ENCODE assay signal across 8 cellular contexts in genomic region chr6:166775180-166775922, GRCh38.
A peak's percentile ranks its signal among the peaks of the same experiment; 100 is the strongest.
DNase-seq lines count a peak whose midpoint lies in the region; ATAC-seq, FAIRE-seq and TF ChIP-seq lines count a peak whose summit lies in the region.

No MANE protein-coding gene starts in this region.

- ATAC-seq in GM18868 (IDR thresholded peaks at IDR 0.05; ENCODE audit: unreplicated experiment) (peak; percentile 60), HG03025 (IDR thresholded peaks at IDR 0.05; ENCODE audit: low FRiP score, unreplicated experiment) (no peak)

- peak; percentile 88 for TF ChIP-seq CTCF in NB4 (IDR thresholded peaks at IDR 0.05; ENCODE audit: low read depth, low read length)
- TF ChIP-seq CTCF in astrocyte (IDR thresholded peaks at IDR 0.05; ENCODE audit: insufficient read depth, low read depth, low read length) = peak; percentile 86
- peak; percentile 95 for TF ChIP-seq CTCF in hepatocyte (IDR thresholded peaks at IDR 0.05; ENCODE audit: poor library complexity)

- H3K27me3 ChIP-seq in astrocyte (ENCODE audit: insufficient read depth, low read length) = peaks cover 14% of the 10 kb centered on the region
- H3K27me3 ChIP-seq in hepatocyte = no peaks in the 10 kb centered on the region

- no peak overlapping the region for H3K27ac Mint-ChIP-seq in astrocyte (ENCODE audit: unreplicated experiment)

- 59% methylated on average over 22 of the region's 24 CpGs for WGBS in hepatocyte (ENCODE audit: low lambda C conversion rate, missing lambda C conversion rate)

- H3K4me3 ChIP-seq in NB4 (ENCODE audit: low read depth, low read length) (no peak overlapping the region), astrocyte (ENCODE audit: insufficient read depth, low read depth, low read length) (no peak overlapping the region), hepatocyte (no peak overlapping the region), skeletal muscle cell (ENCODE audit: low read depth, low read length) (no peak overlapping the region)

- no peaks in the 10 kb centered on the region for H3K4me1 Mint-ChIP-seq in astrocyte (ENCODE audit: low read depth, unreplicated experiment)

- H3K9me3 ChIP-seq in astrocyte (ENCODE audit: insufficient read depth, low read depth, low read length) (no peaks in the 10 kb centered on the region), hepatocyte (ENCODE audit: low read depth) (no peaks in the 10 kb centered on the region)

- H3K79me2 ChIP-seq in astrocyte (ENCODE audit: insufficient read depth, low read length) (no peaks in the 10 kb centered on the region), hepatocyte (no peaks in the 10 kb centered on the region)

- no peaks in the 10 kb centered on the region for H3K9me2 ChIP-seq in hepatocyte (replicated peaks; ENCODE audit: insufficient read depth)

- no peak for TF ChIP-seq POLR2A in NB4 (IDR thresholded peaks at IDR 0.05; ENCODE audit: extremely low read depth, insufficient read length)

- no peaks in the 10 kb centered on the region for H3K36me3 Mint-ChIP-seq in astrocyte (ENCODE audit: low read depth, unreplicated experiment)

- H2AFZ ChIP-seq in astrocyte (ENCODE audit: low read depth, low read length) = no peak overlapping the region
- H2AFZ ChIP-seq in hepatocyte = no peak overlapping the region

- no peak overlapping the region for H3K4me3 Mint-ChIP-seq in astrocyte (ENCODE audit: unreplicated experiment)

- H3K4me2 ChIP-seq in astrocyte (ENCODE audit: low read length) = no peak overlapping the region
- H3K4me2 ChIP-seq in hepatocyte = no peak overlapping the region

- peak; percentile 79 for DNase-seq in AG08395 (ENCODE audit: low spot score)
- peak; percentile 85 for DNase-seq in NB4 (ENCODE audit: low read depth)
- DNase-seq in T-helper 2 cell = peak in 4 of 5 experiments; percentile 33 to 73 (median 46)
- peak; percentile 34 for DNase-seq in astrocyte (ENCODE audit: low read depth)
- peak; percentile 85 for DNase-seq in hepatocyte (ENCODE audit: low spot score)
- peak; percentile 31 for DNase-seq in skeletal muscle cell (ENCODE audit: low read depth)

- H3K36me3 ChIP-seq in astrocyte (ENCODE audit: insufficient read depth, low read length) = no peaks in the 10 kb centered on the region
- no peaks in the 10 kb centered on the region for H3K36me3 ChIP-seq in hepatocyte (replicated peaks; ENCODE audit: insufficient read depth, low read depth)

- H3K27me3 Mint-ChIP-seq in astrocyte (ENCODE audit: low read depth, unreplicated experiment) = peaks cover 12% of the 10 kb centered on the region

- no peaks in the 10 kb centered on the region for H3K4me1 ChIP-seq in astrocyte (ENCODE audit: insufficient read depth, low read length)
- no peaks in the 10 kb centered on the region for H3K4me1 ChIP-seq in hepatocyte (ENCODE audit: insufficient read depth)

- H3K9me3 Mint-ChIP-seq in astrocyte (ENCODE audit: unreplicated experiment) = no peaks in the 10 kb centered on the region

- H3K9ac ChIP-seq in astrocyte (ENCODE audit: low read length) = no peak overlapping the region

- peak; percentile 52 for FAIRE-seq in astrocyte (lab: Jason Lieb, UNC)

- no peaks in the 10 kb centered on the region for H4K20me1 ChIP-seq in astrocyte (ENCODE audit: insufficient read depth, low read length)
- H4K20me1 ChIP-seq in hepatocyte (ENCODE audit: insufficient read depth, poor library complexity, severe bottlenecking) = no peaks in the 10 kb centered on the region

- H3K27ac ChIP-seq in astrocyte (ENCODE audit: low read depth, low read length) (no peak overlapping the region), hepatocyte (no peak overlapping the region)

Comparison
In these comparisons a context has a peak if more than half of its experiments do, and no peak if none do; other contexts are left out.
1. DNase-seq: peak in every context shown above with its lines; median percentile 85 in NB4; 85 in hepatocyte; 79 in AG08395; 46 in T-helper 2 cell; 34 in astrocyte; 31 in skeletal muscle cell.